9 cellular contexts compared by ENCODE assay signal in the genomic region with DNA sequence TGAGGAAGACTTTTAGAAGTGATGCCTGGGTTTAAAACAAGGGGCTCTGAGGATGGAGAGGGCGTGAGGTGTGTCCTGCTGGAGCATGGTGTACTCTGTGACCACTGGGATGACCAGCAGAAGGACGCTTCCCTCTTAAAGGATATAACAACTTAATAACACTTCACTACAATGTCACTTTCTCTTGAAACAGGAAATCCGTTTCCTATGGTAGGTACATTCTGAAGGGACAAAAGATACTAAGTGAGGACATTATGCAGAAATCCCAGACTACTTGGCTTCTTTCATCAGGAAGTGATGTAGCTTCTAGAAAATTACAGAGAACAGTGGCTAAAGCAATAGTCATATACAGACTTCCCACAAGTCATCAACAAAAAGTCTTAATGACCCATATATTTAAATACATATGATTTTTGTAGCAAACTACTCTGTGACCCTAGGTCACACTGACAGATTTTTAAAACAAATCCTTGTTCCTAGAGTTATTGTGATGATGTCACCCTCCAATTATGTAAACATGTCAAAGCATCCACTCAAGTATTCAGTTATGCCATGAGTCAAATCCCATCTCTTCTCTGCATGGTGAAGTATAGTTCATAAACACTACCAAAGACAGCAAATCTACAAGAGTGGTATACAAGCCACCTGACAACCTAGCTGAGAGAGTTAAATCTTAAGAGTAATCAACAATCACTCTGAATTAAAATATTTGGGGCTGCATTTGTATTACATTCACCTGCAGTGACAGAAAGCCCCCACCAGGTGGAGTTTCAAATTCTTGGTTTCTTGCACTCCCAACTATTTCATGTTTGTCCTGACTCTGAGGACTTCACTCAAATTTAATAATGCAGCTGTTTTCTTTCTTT. TPM values are rescaled to one million over a fixed set of nuclear protein-coding genes. Genes with fewer than 3 reads are reported as not detected.
DNase-seq lines count a peak whose midpoint lies in the region; ATAC-seq and TF ChIP-seq lines count a peak whose summit lies in the region.
"Had no signal": no experiment of that assay in that cellular context is flagged by ENCODE, and none has a peak within 500 bp of the region (broad histone marks: within the 10 kb centered on the region; RNA-seq: fewer than 3 reads in every experiment).

No MANE protein-coding gene starts in this region.

- H3K79me2 ChIP-seq in HCT116 (ENCODE audit: insufficient read depth, low read length) (peaks cover 69% of the 10 kb centered on the region), mesendoderm (ENCODE audit: control insufficient read depth, insufficient read depth, low read length) (peaks cover 2% of the 10 kb centered on the region)

- TF ChIP-seq CTCF in HCT116 (IDR thresholded peaks at IDR 0.05 in 2 of 3, conservative IDR thresholded peaks at IDR 0.05 in 1 of 3; ENCODE audit: borderline replicate concordance in 1 of 3, insufficient read depth in 1 of 3, low read depth in 2 of 3, low read length in 2 of 3), result peak; percentile 34 to 86 (median 79); a peak in 4 of 6 replicates

- H3K4me2 ChIP-seq in HCT116 (ENCODE audit: low read length) (no peak overlapping the region), mesendoderm (ENCODE audit: low read length) (no peak overlapping the region)

- H4K5ac ChIP-seq in mesendoderm (ENCODE audit: low read length), result no peak overlapping the region

- POLR2A ChIA-PET in HCT116 (lab: Charles Lee), result no interaction called here

- CTCF ChIA-PET in HCT116 (lab: Charles Lee), result interaction anchor here (0.6 to 1.6 kb wide), 7 partner anchors 8 to 123 kb away, joined by 3 to 6 read pairs (median 4); partner anchors contain the start of gene PITPNB

- no peaks in the 10 kb centered on the region for H3K9me3 ChIP-seq in HCT116 (ENCODE audit: control insufficient read depth in 1 of 2, insufficient read depth in 1 of 2, low read depth in 1 of 2, low read length in 2 of 2)

- no peak overlapping the region for H3K9ac ChIP-seq in HCT116 (ENCODE audit: low read length)
- no peak overlapping the region for H3K9ac ChIP-seq in mesendoderm (ENCODE audit: low read length)

- no peak overlapping the region for H3K56ac ChIP-seq in mesendoderm (ENCODE audit: low read length)

- peak; percentile 32; the same call in 1 of the 2 replicates for TF ChIP-seq RAD21 in HCT116 (IDR thresholded peaks at IDR 0.05; ENCODE audit: low read depth)

- H3K27ac ChIP-seq in HCT116 (ENCODE audit: low read depth, low read length) (no peak overlapping the region), mesendoderm (ENCODE audit: low read depth, low read length) (no peak overlapping the region)

- H4K8ac ChIP-seq in mesendoderm (ENCODE audit: low read depth, low read length), result no peak overlapping the region

- no peak overlapping the region for H2AK5ac ChIP-seq in mesendoderm (ENCODE audit: low read length)

- H4K20me1 ChIP-seq in HCT116 (ENCODE audit: insufficient read depth), result peaks cover 26% of the 10 kb centered on the region; the same call in 1 of the 2 replicates

- H3K4me3 ChIP-seq in HCT116 (replicated peaks in 1 of 2; ENCODE audit: low read depth in 1 of 2, low read length in 2 of 2) (no peak overlapping the region), mesendoderm (ENCODE audit: low read length) (no peak overlapping the region)

- intact Hi-C loops in HCT116 (cut with micrococcal nuclease), result loop anchor here (1.0 to 10.0 kb wide), 2 partner anchors 123 to 709 kb away; no protein-coding TSS in a partner anchor

- peaks cover 7% of the 10 kb centered on the region for H3K79me1 ChIP-seq in mesendoderm (ENCODE audit: low read length)

- DNase-seq in COLO829 (ENCODE audit: low spot score) (peak; percentile 78), HCT116 (ENCODE audit: low read depth, low spot score) (peak; percentile 8), T follicular helper cell (ENCODE audit: low read depth) (peak; percentile 27), mesendoderm (peak; percentile 79), stromal cell of bone marrow (ENCODE audit: low read depth) (peak; percentile 49), occipital lobe (lab: John Stamatoyannopoulos, UW) (no peak)
- DNase-seq in effector CD4-positive, alpha-beta T cell, result peak; percentile 16

- H3K36me3 ChIP-seq in HCT116 (ENCODE audit: control insufficient read depth in 1 of 2, insufficient read depth in 2 of 2, low read length in 2 of 2) (peaks cover 37 to 46% of the 10 kb centered on the region in 2 experiments), mesendoderm (ENCODE audit: control insufficient read depth, insufficient read depth, low read length) (peaks cover 2% of the 10 kb centered on the region)

- H2BK120ac ChIP-seq in mesendoderm (ENCODE audit: low read depth, low read length), result no peak overlapping the region

- no peak for TF ChIP-seq POLR2A in HCT116 (IDR thresholded peaks at IDR 0.05; ENCODE audit: borderline replicate concordance, extremely low read depth, insufficient read depth, insufficient read length)

- no peak overlapping the region for H3K23ac ChIP-seq in mesendoderm (ENCODE audit: low read length)

- peak; percentile 64 for ATAC-seq in HCT116
- no peak for ATAC-seq in HG02588 (IDR thresholded peaks at IDR 0.05; ENCODE audit: unreplicated experiment)
- ATAC-seq: stimulated activated naive CD8-positive, alpha-beta T cell treated with anti-CD3 and anti-CD28 coated beads, Interleukin-15, amount 100 ng/mL, for 72 hours had no signal

- no peak overlapping the region for H2BK15ac ChIP-seq in mesendoderm (replicated peaks; ENCODE audit: low read depth)

- RAD21 ChIA-PET in HCT116 (lab: Charles Lee; ENCODE audit: low non-redundant PET in 1 of 2, low total read pairs in 2 of 2, uncharacterized antibody in 2 of 2, unreplicated experiment in 2 of 2), result no interaction called here

- H3K18ac ChIP-seq in mesendoderm (ENCODE audit: low read length), result no peak overlapping the region

- H3K9me2 ChIP-seq in HCT116 (ENCODE audit: insufficient read depth), result no peaks in the 10 kb centered on the region

- H2BK5ac ChIP-seq in mesendoderm (ENCODE audit: low read length), result no peak overlapping the region

- WGBS in mesendoderm (ENCODE audit: extremely low coverage, insufficient coverage, low lambda C conversion rate), result no CpG with 5 or more reads among the region's 3 CpGs

- H3K4me1 ChIP-seq in HCT116 (ENCODE audit: control insufficient read depth in 1 of 2, insufficient read depth in 2 of 2, low read length in 2 of 2), result no peaks in the 10 kb centered on the region; a peak in 1 of 4 replicates
- peaks cover 2% of the 10 kb centered on the region for H3K4me1 ChIP-seq in mesendoderm (ENCODE audit: control insufficient read depth, low read depth, low read length)

- BruUV-seq in HCT116 (replicated peaks; lab: Mats Ljungman, UMichigan), result no TSS peak

- H2AFZ ChIP-seq in HCT116 (ENCODE audit: low read depth, low read length, poor library complexity, severe bottlenecking), result no peak overlapping the region

- H3K27me3 ChIP-seq in HCT116 (ENCODE audit: insufficient read depth, low read length), result no peaks in the 10 kb centered on the region
- H3K27me3 ChIP-seq in mesendoderm (ENCODE audit: insufficient read depth, low read length, poor library complexity), result no peaks in the 10 kb centered on the region

- no peak overlapping the region for H3K4ac ChIP-seq in mesendoderm (ENCODE audit: low read depth, low read length)

TF ChIP-seq in HCT116, 20 proteins besides CTCF, POLR2A, EP300 and RAD21:
- TF ChIP-seq, protein P1, sequence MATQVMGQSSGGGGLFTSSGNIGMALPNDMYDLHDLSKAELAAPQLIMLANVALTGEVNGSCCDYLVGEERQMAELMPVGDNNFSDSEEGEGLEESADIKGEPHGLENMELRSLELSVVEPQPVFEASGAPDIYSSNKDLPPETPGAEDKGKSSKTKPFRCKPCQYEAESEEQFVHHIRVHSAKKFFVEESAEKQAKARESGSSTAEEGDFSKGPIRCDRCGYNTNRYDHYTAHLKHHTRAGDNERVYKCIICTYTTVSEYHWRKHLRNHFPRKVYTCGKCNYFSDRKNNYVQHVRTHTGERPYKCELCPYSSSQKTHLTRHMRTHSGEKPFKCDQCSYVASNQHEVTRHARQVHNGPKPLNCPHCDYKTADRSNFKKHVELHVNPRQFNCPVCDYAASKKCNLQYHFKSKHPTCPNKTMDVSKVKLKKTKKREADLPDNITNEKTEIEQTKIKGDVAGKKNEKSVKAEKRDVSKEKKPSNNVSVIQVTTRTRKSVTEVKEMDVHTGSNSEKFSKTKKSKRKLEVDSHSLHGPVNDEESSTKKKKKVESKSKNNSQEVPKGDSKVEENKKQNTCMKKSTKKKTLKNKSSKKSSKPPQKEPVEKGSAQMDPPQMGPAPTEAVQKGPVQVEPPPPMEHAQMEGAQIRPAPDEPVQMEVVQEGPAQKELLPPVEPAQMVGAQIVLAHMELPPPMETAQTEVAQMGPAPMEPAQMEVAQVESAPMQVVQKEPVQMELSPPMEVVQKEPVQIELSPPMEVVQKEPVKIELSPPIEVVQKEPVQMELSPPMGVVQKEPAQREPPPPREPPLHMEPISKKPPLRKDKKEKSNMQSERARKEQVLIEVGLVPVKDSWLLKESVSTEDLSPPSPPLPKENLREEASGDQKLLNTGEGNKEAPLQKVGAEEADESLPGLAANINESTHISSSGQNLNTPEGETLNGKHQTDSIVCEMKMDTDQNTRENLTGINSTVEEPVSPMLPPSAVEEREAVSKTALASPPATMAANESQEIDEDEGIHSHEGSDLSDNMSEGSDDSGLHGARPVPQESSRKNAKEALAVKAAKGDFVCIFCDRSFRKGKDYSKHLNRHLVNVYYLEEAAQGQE (IDR thresholded peaks at IDR 0.05; ENCODE audit: low read depth), result no peak
- TF ChIP-seq, protein P2, sequence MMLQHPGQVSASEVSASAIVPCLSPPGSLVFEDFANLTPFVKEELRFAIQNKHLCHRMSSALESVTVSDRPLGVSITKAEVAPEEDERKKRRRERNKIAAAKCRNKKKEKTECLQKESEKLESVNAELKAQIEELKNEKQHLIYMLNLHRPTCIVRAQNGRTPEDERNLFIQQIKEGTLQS (IDR thresholded peaks at IDR 0.05), result 0 out of 2 replicates have a peak, but pooled peaks have one; percentile 14

RNA-seq across cellular contexts. Expression of gene PITPNB, which starts 32.8 kb away (rescaled TPM):
- 82.6 TPM for total RNA-seq in HCT116 (2021; ENCODE audit: unreplicated experiment)
- 24.9 and 30.0 TPM in 2 replicates for polyA plus RNA-seq in HCT116 (2012)
- 73.5 TPM for polyA plus RNA-seq in mesendoderm (2013, experiment 1 of 2)
- 74.5 TPM for polyA plus RNA-seq in mesendoderm (2013, experiment 2 of 2)
- 32.3 TPM for total RNA-seq in occipital lobe
